Comparison of ENCODE assay signal across 28 cellular contexts in genomic region chr13:23399254-23399796, GRCh38. TPM values are rescaled to one million over a fixed set of nuclear protein-coding genes. Genes with fewer than 3 reads are reported as not detected.
DNase-seq lines count a peak whose midpoint lies in the region; ATAC-seq, FAIRE-seq and TF ChIP-seq lines count a peak whose summit lies in the region.
"Had no signal": no experiment of that assay in that cellular context is flagged by ENCODE, and none has a peak within 500 bp of the region (broad histone marks: within the 10 kb centered on the region; RNA-seq: fewer than 3 reads in every experiment).

No MANE protein-coding gene starts in this region.

- H3K36me3 ChIP-seq in left ventricle myocardium inferior, result no peaks in the 10 kb centered on the region
- H3K36me3 ChIP-seq: BE2C, MG63, tibial nerve had no signal

- intact Hi-C loops in left ventricle myocardium inferior (cut with micrococcal nuclease), result no loop called here

- peaks cover 7 to 11% of the 10 kb centered on the region in 2 donors for H3K9me3 Mint-ChIP-seq in activated naive CD4-positive, alpha-beta T cell treated with anti-CD3 and anti-CD28 coated beads, Interleukin-2, amount 50 U/mL, for 72 hours

- no peaks in the 10 kb centered on the region for H3K4me1 ChIP-seq in left ventricle myocardium inferior
- H3K4me1 ChIP-seq: BE2C, tibial nerve had no signal

- H3K27ac ChIP-seq in left ventricle myocardium inferior (replicated peaks), result no peak overlapping the region
- H3K27ac ChIP-seq: dorsolateral prefrontal cortex, tibial nerve had no signal

- TF ChIP-seq CTCF in left ventricle myocardium inferior (IDR thresholded peaks at IDR 0.05; ENCODE audit: borderline replicate concordance), result no peak

- no peak for DNase-seq in activated naive CD4-positive, alpha-beta T cell treated with anti-CD3 and anti-CD28 coated beads, Interleukin-2, amount 50 U/mL, for 72 hours (ENCODE audit: low spot score in 2 of 2)
- no peak for DNase-seq in activated naive CD4-positive, alpha-beta T cell (lab: John Stamatoyannopoulos, UW)
- no peak for DNase-seq in 8988T
- no peak for DNase-seq in left ventricle myocardium inferior
- DNase-seq: activated CD4-positive, alpha-beta T cell treated with anti-CD3 and anti-CD28 coated beads for 1 hour; activated CD8-positive, alpha-beta T cell treated with anti-CD3 and anti-CD28 coated beads, Interleukin-2, amount 10 ng/mL, durations not matched to agents 7 days and 5 days; activated naive CD4-positive, alpha-beta T cell treated with anti-CD3 and anti-CD28 coated beads, Interleukin-2, amount 10 ng/mL, durations not matched to agents 7 days and 5 days; activated T-cell treated with anti-CD3 and anti-CD28 coated beads, Interleukin-2, amount 50 U/mL, for 1 hour; BE2C; caudate nucleus; COR-L47; DND-41; dorsolateral prefrontal cortex; foreskin melanocyte; hypothalamus; MG63; naive B cell; NCI-H1417 treated with DMSO at 0.1 percent for 48 hours; stimulated activated CD4-positive, alpha-beta T cell treated with anti-CD3 and anti-CD28 coated beads, Interleukin-12 subunit alpha, Interleukin-12 subunit beta, amount 100 ng/mL, for 4 hours; stimulated activated CD4-positive, alpha-beta T cell treated with anti-CD3 and anti-CD28 coated beads, Interleukin-4, amount 100 ng/mL, for 4 hours; stimulated activated naive CD8-positive, alpha-beta T cell treated with anti-CD3 and anti-CD28 coated beads, Interleukin-15, amount 100 ng/mL, for 72 hours had no signal

- no peak overlapping the region for H3K4me3 ChIP-seq in left ventricle myocardium inferior
- H3K4me3 ChIP-seq: dorsolateral prefrontal cortex, GM12878, MG63, tibial nerve had no signal

- H3K27me3 ChIP-seq in left ventricle myocardium inferior (ENCODE audit: low read depth), result no peaks in the 10 kb centered on the region
- H3K27me3 ChIP-seq: BE2C, dorsolateral prefrontal cortex, MG63, tibial nerve had no signal

- FAIRE-seq in TTC549 (lab: Jason Lieb, UNC), result peak; percentile 43
- FAIRE-seq: GM12878, islet of Langerhans had no signal

- H3K27ac Mint-ChIP-seq in activated naive CD4-positive, alpha-beta T cell treated with anti-CD3 and anti-CD28 coated beads, Interleukin-2, amount 50 U/mL, for 72 hours, result peak overlapping the region; percentile 16 to 27
- H3K27ac Mint-ChIP-seq: activated CD8-positive, alpha-beta T cell treated with anti-CD3 and anti-CD28 coated beads, Interleukin-2, amount 10 ng/mL, durations not matched to agents 7 days and 5 days; activated naive CD4-positive, alpha-beta T cell treated with anti-CD3 and anti-CD28 coated beads, Interleukin-2, amount 10 ng/mL, durations not matched to agents 7 days and 5 days had no signal

- peaks cover 4% of the 10 kb centered on the region for H3K9me3 ChIP-seq in left ventricle myocardium inferior (replicated peaks)
- H3K9me3 ChIP-seq: BE2C, MG63 had no signal

- H3K36me3 Mint-ChIP-seq in activated naive CD4-positive, alpha-beta T cell treated with anti-CD3 and anti-CD28 coated beads, Interleukin-2, amount 50 U/mL, for 72 hours, result peaks cover 11 to 12% of the 10 kb centered on the region in 2 donors
- H3K36me3 Mint-ChIP-seq: activated naive CD4-positive, alpha-beta T cell treated with anti-CD3 and anti-CD28 coated beads, Interleukin-2, amount 10 ng/mL, durations not matched to agents 7 days and 5 days had no signal

- no peak for ATAC-seq in activated naive CD4-positive, alpha-beta T cell treated with anti-CD3 and anti-CD28 coated beads, Interleukin-2, amount 50 U/mL, for 72 hours
- ATAC-seq in esophagus mucosa (peak; percentile 60), GM19395 (IDR thresholded peaks at IDR 0.05; ENCODE audit: unreplicated experiment) (no peak), HG02938 (IDR thresholded peaks at IDR 0.05; ENCODE audit: unreplicated experiment) (no peak)
- ATAC-seq: activated CD8-positive, alpha-beta T cell treated with anti-CD3 and anti-CD28 coated beads, Interleukin-2, amount 10 ng/mL, durations not matched to agents 7 days and 5 days; GM12878; stimulated activated naive CD8-positive, alpha-beta T cell treated with anti-CD3 and anti-CD28 coated beads, Interleukin-15, amount 100 ng/mL, for 72 hours had no signal

RNA-seq across cellular contexts. Expression of gene SACS, which starts 34.2 kb away (rescaled TPM):
- 10 to 100 TPM; 31.5 to 33.4 TPM for total RNA-seq in activated naive CD4-positive, alpha-beta T cell treated with anti-CD3 and anti-CD28 coated beads, Interleukin-2, amount 50 U/mL, for 72 hours
- 6.7 TPM for total RNA-seq in esophagus mucosa
- 9.4 TPM for total RNA-seq in left ventricle myocardium inferior
